8 cellular contexts compared by ENCODE assay signal in genomic region chr2:207142461-207142860, GRCh38. TPM values are rescaled to one million over a fixed set of nuclear protein-coding genes. Genes with fewer than 3 reads are reported as not detected.
DNase-seq lines count a peak whose midpoint lies in the region; ATAC-seq and TF ChIP-seq lines count a peak whose summit lies in the region.

No MANE protein-coding gene starts in this region.

- no peak for TF ChIP-seq POLR2A in lower leg skin (IDR thresholded peaks at IDR 0.05)

- H3K27me3 ChIP-seq in right atrium auricular region = no peaks in the 10 kb centered on the region
- H3K27me3 ChIP-seq in subcutaneous abdominal adipose tissue (ENCODE audit: control insufficient read depth in 5 of 5, insufficient read depth in 4 of 5, low read length in 5 of 5) = no peaks in the 10 kb centered on the region

- 34 to 37% methylated on average over 3 of the region's 3 CpGs for WGBS in lower leg skin, 2 donors

- H3K4me1 Mint-ChIP-seq in WTC11 = peaks cover 69% of the 10 kb centered on the region

- intact Hi-C loops in lower leg skin (cut with DNase I; ENCODE audit: low total_unique reads) = no loop called here

- H3K9ac ChIP-seq in subcutaneous abdominal adipose tissue (ENCODE audit: low read length in 5 of 5) = peak overlapping the region in 4 of 5 donors; percentile 3 to 51 (median 32)

- DNase-seq in EH (ENCODE audit: low read depth) (peak; percentile 50), WTC11 (ENCODE audit: low spot score) (no peak), right atrium auricular region (ENCODE audit: low spot score) (no peak), T-helper 9 cell (no peak), globus pallidus (ENCODE audit: low spot score) (no peak), lower leg skin (ENCODE audit: low spot score in 2 of 2) (no peak)

- H3K4me3 ChIP-seq in right atrium auricular region (no peak overlapping the region), subcutaneous abdominal adipose tissue (ENCODE audit: low read depth in 1 of 5, low read length in 5 of 5) (peak overlapping the region in 1 of 5 donors; percentile 8), lower leg skin (ENCODE audit: low read depth, poor library complexity, severe bottlenecking) (no peak overlapping the region)

- peaks cover 7% of the 10 kb centered on the region; the same call in 1 of the 2 replicates for H3K36me3 Mint-ChIP-seq in WTC11

- no peaks in the 10 kb centered on the region for H3K9me3 ChIP-seq in right atrium auricular region
- no peaks in the 10 kb centered on the region for H3K9me3 ChIP-seq in subcutaneous abdominal adipose tissue (ENCODE audit: control insufficient read depth in 5 of 5, low read length in 5 of 5)

- no peak overlapping the region for H3K4me3 Mint-ChIP-seq in WTC11

- ATAC-seq in HG02798 (IDR thresholded peaks at IDR 0.05; ENCODE audit: poor library complexity, unreplicated experiment) = peak; percentile 47
- ATAC-seq in WTC11 = peak; percentile 27

- H3K27ac ChIP-seq in right atrium auricular region = peak overlapping the region; percentile 78 to 88
- H3K27ac ChIP-seq in subcutaneous abdominal adipose tissue (ENCODE audit: low read depth, low read length) = peak overlapping the region; percentile 96

- no peaks in the 10 kb centered on the region for H3K9me3 Mint-ChIP-seq in WTC11

- H3K27me3 Mint-ChIP-seq in WTC11 (ENCODE audit: low read depth) = no peaks in the 10 kb centered on the region

- TF ChIP-seq CTCF in WTC11 (IDR thresholded peaks at IDR 0.05) (no peak), right atrium auricular region (IDR thresholded peaks at IDR 0.05) (peak in 1 of 2 donors; percentile 40), lower leg skin (IDR thresholded peaks at IDR 0.05) (no peak)

- H3K27ac Mint-ChIP-seq in WTC11 = peak overlapping the region; percentile 19

- H3K4me1 ChIP-seq in right atrium auricular region (peaks cover 0 to 95% of the 10 kb centered on the region in 2 donors), subcutaneous abdominal adipose tissue (ENCODE audit: control insufficient read depth in 5 of 5, insufficient read depth in 5 of 5, low read length in 5 of 5) (peaks cover 15 to 74% (median 68%) of the 10 kb centered on the region in 5 donors)

- H3K36me3 ChIP-seq in right atrium auricular region = peaks cover 9% of the 10 kb centered on the region
- H3K36me3 ChIP-seq in subcutaneous abdominal adipose tissue (ENCODE audit: control insufficient read depth in 5 of 5, insufficient read depth in 5 of 5, low read length in 5 of 5) = peaks cover 0 to 3% (median 2%) of the 10 kb centered on the region in 5 donors

- POLR2A ChIA-PET in WTC11 (lab: Charles Lee) = interaction anchor here (1.2 kb wide), 1 partner anchor 20 kb away, joined by 3 read pairs; no protein-coding TSS in a partner anchor

- CTCF ChIA-PET in WTC11 (lab: Charles Lee) = interaction anchor here (1.1 to 1.4 kb wide), 3 partner anchors 9 to 200 kb away, joined by 3 to 4 read pairs (median 3); partner anchors contain the start of gene KLF7

TF ChIP-seq in WTC11, 78 proteins besides CTCF, POLR2A, EP300 and RAD21:
- no peak for TF ChIP-seq ZNF281 (CRISPR knock-in tag; IDR thresholded peaks at IDR 0.05)
TF ChIP-seq in WTC11: peak in this region for 0.

RNA-seq across cellular contexts. Expression of gene KLF7, which starts 23.3 kb away (rescaled TPM):
- total RNA-seq in WTC11 (2021) (11.9 to 25.4 TPM (median 16.3 TPM) in 3 replicates), right atrium auricular region (10 to 100 TPM; 13.5 to 29.9 TPM), lower leg skin (10 to 100 TPM; 10.7 to 26.4 (median 13.5) TPM)
